ENCODE assay signal across 1 cellular context in the genomic region with DNA sequence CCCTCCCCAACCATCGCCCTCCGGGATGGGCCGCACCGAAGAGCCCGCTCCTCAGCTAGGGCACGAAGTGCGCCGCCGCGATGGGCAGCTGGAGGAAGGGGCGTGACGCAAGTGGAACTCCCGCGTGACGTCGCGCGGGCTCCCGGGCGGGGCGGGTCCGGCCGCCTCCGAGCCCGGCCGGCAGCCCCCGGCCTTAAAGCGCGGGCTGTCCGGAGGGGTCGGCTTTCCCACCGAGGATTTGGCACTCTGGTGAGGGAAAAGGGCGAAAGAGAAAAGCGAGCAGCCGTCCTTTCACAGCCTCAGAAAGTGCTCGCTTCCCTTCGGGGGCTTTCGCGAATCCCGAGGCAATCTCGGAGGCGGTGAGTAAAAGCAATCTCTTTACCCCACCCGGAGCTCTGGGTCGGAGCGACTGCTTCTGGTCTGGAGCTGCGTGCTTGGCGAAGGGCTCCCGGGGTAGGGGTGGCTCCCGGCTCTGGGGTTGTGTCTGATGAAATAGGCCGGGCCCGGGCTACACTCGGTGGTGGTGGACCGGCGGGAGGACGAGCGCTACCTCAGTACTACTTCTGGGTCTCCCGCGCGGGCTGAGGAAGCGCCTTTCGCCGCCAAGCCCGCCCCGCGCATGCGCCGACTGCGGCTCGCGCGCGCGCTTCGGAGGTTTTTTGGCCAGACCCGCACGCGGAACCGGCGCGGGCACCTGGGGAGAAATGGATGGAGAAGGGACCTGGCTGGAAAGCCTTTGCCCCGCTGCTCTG.
TF ChIP-seq lines count a peak whose summit lies in the region.

Gene RBBP8 (plus strand): TSS at position 123 of the 752 bp plus-strand sequence. CDS start 3,524 bp downstream, outside the sequence.

TF ChIP-seq in H1, 55 proteins besides CTCF, POLR2A, EP300 and RAD21:
- TF ChIP-seq TAF1 (IDR thresholded peaks at IDR 0.05; ENCODE audit: low read depth, low read length), result peak; percentile 70
- no peak for TF ChIP-seq BCL11A (IDR thresholded peaks at IDR 0.05; ENCODE audit: low read depth in 2 of 2, low read length in 2 of 2)
- no peak for TF ChIP-seq RXRA (IDR thresholded peaks at IDR 0.05; ENCODE audit: insufficient read depth, low read depth, low read length)
- peak; percentile 54 for TF ChIP-seq TAF7 (optimal IDR thresholded peaks at IDR 0.05; ENCODE audit: borderline replicate concordance, low read depth, low read length)
- TF ChIP-seq SP4 (IDR thresholded peaks at IDR 0.05; ENCODE audit: low read length), result no peak
- peak; percentile 72 for TF ChIP-seq NRF1 (IDR thresholded peaks at IDR 0.05; ENCODE audit: low read depth, low read length)
- peak; percentile 39; the same call in 1 of the 2 replicates for TF ChIP-seq SUZ12 (IDR thresholded peaks at IDR 0.05; ENCODE audit: low read length)
- peak; percentile 10 for TF ChIP-seq CTBP2 (IDR thresholded peaks at IDR 0.05; ENCODE audit: borderline replicate concordance, insufficient read depth, insufficient read length, low read length)
- TF ChIP-seq KDM4A (IDR thresholded peaks at IDR 0.05; ENCODE audit: low read depth, low read length, severe bottlenecking), result peak; percentile 64
- TF ChIP-seq GABPA (IDR thresholded peaks at IDR 0.05; ENCODE audit: borderline replicate concordance, insufficient read depth, low read length), result peak; percentile 44; the same call in 1 of the 2 replicates
- TF ChIP-seq USF2 (IDR thresholded peaks at IDR 0.05; ENCODE audit: low read length), result peak; percentile 32; the same call in 1 of the 2 replicates
- 0 out of 2 replicates have a peak, but pooled peaks have one; percentile 7 for TF ChIP-seq SRF (IDR thresholded peaks at IDR 0.05; ENCODE audit: low read depth, low read length)
- TF ChIP-seq, protein P1, sequence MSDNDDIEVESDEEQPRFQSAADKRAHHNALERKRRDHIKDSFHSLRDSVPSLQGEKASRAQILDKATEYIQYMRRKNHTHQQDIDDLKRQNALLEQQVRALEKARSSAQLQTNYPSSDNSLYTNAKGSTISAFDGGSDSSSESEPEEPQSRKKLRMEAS (IDR thresholded peaks at IDR 0.05), result peak; percentile 58
- TF ChIP-seq CBX8 (IDR thresholded peaks at IDR 0.05; ENCODE audit: borderline replicate concordance, low read depth, low read length), result no peak
- TF ChIP-seq SIN3A (conservative IDR thresholded peaks at IDR 0.05 in 1 of 2, IDR thresholded peaks at IDR 0.05 in 1 of 2; ENCODE audit: low read depth in 1 of 2, low read length in 2 of 2), result peak; percentile 51 to 55; a peak in 1 of 4 replicates
- peak; percentile 92 for TF ChIP-seq CREB1 (IDR thresholded peaks at IDR 0.05)
- TF ChIP-seq ZNF274 (IDR thresholded peaks at IDR 0.05; ENCODE audit: borderline replicate concordance, extremely low read depth, low read length), result no peak
- peak; percentile 50 for TF ChIP-seq TBP (IDR thresholded peaks at IDR 0.05; ENCODE audit: low read depth, low read length)
- TF ChIP-seq RBBP5 (IDR thresholded peaks at IDR 0.05; ENCODE audit: borderline replicate concordance, low read depth, low read length), result peak; percentile 72; the same call in 1 of the 2 replicates
- TF ChIP-seq PHF8 (conservative IDR thresholded peaks at IDR 0.05; ENCODE audit: low read depth, low read length), result peak; percentile 94
- TF ChIP-seq TEAD4 (IDR thresholded peaks at IDR 0.05; ENCODE audit: low read depth, low read length), result no peak
- TF ChIP-seq, protein P2, sequence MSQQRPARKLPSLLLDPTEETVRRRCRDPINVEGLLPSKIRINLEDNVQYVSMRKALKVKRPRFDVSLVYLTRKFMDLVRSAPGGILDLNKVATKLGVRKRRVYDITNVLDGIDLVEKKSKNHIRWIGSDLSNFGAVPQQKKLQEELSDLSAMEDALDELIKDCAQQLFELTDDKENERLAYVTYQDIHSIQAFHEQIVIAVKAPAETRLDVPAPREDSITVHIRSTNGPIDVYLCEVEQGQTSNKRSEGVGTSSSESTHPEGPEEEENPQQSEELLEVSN (IDR thresholded peaks at IDR 0.05), result peak; percentile 76
- TF ChIP-seq HDAC2 (IDR thresholded peaks at IDR 0.05; ENCODE audit: borderline replicate concordance in 1 of 2, low read depth in 2 of 2, low read length in 2 of 2), result peak in 1 of 2 experiments; percentile 25; a peak in 1 of 4 replicates
- TF ChIP-seq KDM1A (IDR thresholded peaks at IDR 0.05; ENCODE audit: borderline replicate concordance, low read length), result no peak
TF ChIP-seq in H1: peak in this region for 17.
